Comparison of ENCODE assay signal across 16 cellular contexts in genomic region chrX:47481160-47481559, GRCh38. TPM values are rescaled to one million over a fixed set of nuclear protein-coding genes. Genes with fewer than 3 reads are reported as not detected.
DNase-seq lines count a peak whose midpoint lies in the region; ATAC-seq and TF ChIP-seq lines count a peak whose summit lies in the region.
"Had no signal": no experiment of that assay in that cellular context is flagged by ENCODE, and none has a peak within 500 bp of the region (broad histone marks: within the 10 kb centered on the region; RNA-seq: fewer than 3 reads in every experiment).

No MANE protein-coding gene starts in this region.

- H3K27me3 Mint-ChIP-seq in activated T-cell treated with anti-CD3 and anti-CD28 coated beads, Interleukin-2, amount 50 U/mL, for 24 hours = peaks cover 14% of the 10 kb centered on the region
- H3K27me3 Mint-ChIP-seq in HFFc6 (ENCODE audit: insufficient read depth) = peaks cover 4% of the 10 kb centered on the region; the same call in 1 of the 2 replicates
- H3K27me3 Mint-ChIP-seq in activated naive CD8-positive, alpha-beta T cell = no peaks in the 10 kb centered on the region
- no peaks in the 10 kb centered on the region for H3K27me3 Mint-ChIP-seq in neural crest cell (ENCODE audit: low read depth)
- H3K27me3 Mint-ChIP-seq in stimulated activated naive B cell treated with anti-CD40 and anti-IgM and Interleukin-4, amounts not matched to agents 10 μg/mL and 1 μg/mL and 100 μg/mL, for 72 hours = peaks cover 0 to 4% of the 10 kb centered on the region in 2 donors

- H3K4me3 Mint-ChIP-seq in activated T-cell treated with anti-CD3 and anti-CD28 coated beads, Interleukin-2, amount 50 U/mL, for 24 hours = peak overlapping the region; percentile 80
- H3K4me3 Mint-ChIP-seq in HFFc6 = peak overlapping the region; percentile 90
- peak overlapping the region; percentile 98 for H3K4me3 Mint-ChIP-seq in activated naive CD8-positive, alpha-beta T cell
- H3K4me3 Mint-ChIP-seq in neural crest cell = peak overlapping the region; percentile 90
- H3K4me3 Mint-ChIP-seq in stimulated activated naive B cell treated with anti-CD40 and anti-IgM and Interleukin-4, amounts not matched to agents 10 μg/mL and 1 μg/mL and 100 μg/mL, for 72 hours = peak overlapping the region in 1 of 2 donors; percentile 16

- H3K27ac Mint-ChIP-seq in activated T-cell treated with anti-CD3 and anti-CD28 coated beads, Interleukin-2, amount 50 U/mL, for 24 hours = peak overlapping the region; percentile 17
- H3K27ac Mint-ChIP-seq in HFFc6 = no peak overlapping the region; the same call in 1 of the 2 replicates
- H3K27ac Mint-ChIP-seq in activated naive CD8-positive, alpha-beta T cell = no peak overlapping the region
- no peak overlapping the region for H3K27ac Mint-ChIP-seq in neural crest cell (ENCODE audit: unreplicated experiment)
- H3K27ac Mint-ChIP-seq in stimulated activated naive B cell treated with anti-CD40 and anti-IgM and Interleukin-4, amounts not matched to agents 10 μg/mL and 1 μg/mL and 100 μg/mL, for 72 hours = no peak overlapping the region

- peaks cover 16% of the 10 kb centered on the region for H3K36me3 Mint-ChIP-seq in activated T-cell treated with anti-CD3 and anti-CD28 coated beads, Interleukin-2, amount 50 U/mL, for 24 hours (ENCODE audit: low read depth)
- H3K36me3 Mint-ChIP-seq in HFFc6 (ENCODE audit: low read depth) = peaks cover 4% of the 10 kb centered on the region; the same call in 1 of the 2 replicates
- no peaks in the 10 kb centered on the region for H3K36me3 Mint-ChIP-seq in activated naive CD8-positive, alpha-beta T cell
- peaks cover 3% of the 10 kb centered on the region for H3K36me3 Mint-ChIP-seq in neural crest cell (ENCODE audit: low read depth)
- H3K36me3 Mint-ChIP-seq in stimulated activated naive B cell treated with anti-CD40 and anti-IgM and Interleukin-4, amounts not matched to agents 10 μg/mL and 1 μg/mL and 100 μg/mL, for 72 hours = peaks cover 4 to 13% of the 10 kb centered on the region in 2 donors

- peaks cover 41% of the 10 kb centered on the region for H3K4me1 Mint-ChIP-seq in activated T-cell treated with anti-CD3 and anti-CD28 coated beads, Interleukin-2, amount 50 U/mL, for 24 hours (ENCODE audit: low read depth)
- peaks cover 42% of the 10 kb centered on the region for H3K4me1 Mint-ChIP-seq in HFFc6 (ENCODE audit: low read depth)
- H3K4me1 Mint-ChIP-seq in activated naive CD8-positive, alpha-beta T cell (ENCODE audit: low read depth) = peaks cover 39% of the 10 kb centered on the region
- H3K4me1 Mint-ChIP-seq in neural crest cell = peaks cover 25% of the 10 kb centered on the region
- peaks cover 18 to 33% of the 10 kb centered on the region in 2 donors for H3K4me1 Mint-ChIP-seq in stimulated activated naive B cell treated with anti-CD40 and anti-IgM and Interleukin-4, amounts not matched to agents 10 μg/mL and 1 μg/mL and 100 μg/mL, for 72 hours

- no peak for ATAC-seq in stimulated activated naive B cell treated with anti-CD40 and anti-IgM and Interleukin-4, amounts not matched to agents 10 μg/mL and 1 μg/mL and 100 μg/mL, for 72 hours (replicated peaks)
- ATAC-seq: gastroesophageal sphincter, upper lobe of right lung had no signal

- no peaks in the 10 kb centered on the region for H3K9me3 Mint-ChIP-seq in activated T-cell treated with anti-CD3 and anti-CD28 coated beads, Interleukin-2, amount 50 U/mL, for 24 hours
- H3K9me3 Mint-ChIP-seq in HFFc6 (no peaks in the 10 kb centered on the region), neural crest cell (no peaks in the 10 kb centered on the region)
- no peaks in the 10 kb centered on the region for H3K9me3 Mint-ChIP-seq in activated naive CD8-positive, alpha-beta T cell (ENCODE audit: low read depth)
- peaks cover 0 to 6% of the 10 kb centered on the region in 2 donors for H3K9me3 Mint-ChIP-seq in stimulated activated naive B cell treated with anti-CD40 and anti-IgM and Interleukin-4, amounts not matched to agents 10 μg/mL and 1 μg/mL and 100 μg/mL, for 72 hours

- TF ChIP-seq CTCF in HFFc6 (IDR thresholded peaks at IDR 0.05) = no peak
- no peak for TF ChIP-seq CTCF in neural crest cell (conservative IDR thresholded peaks at IDR 0.05)

- DNase-seq in activated T-cell treated with anti-CD3 and anti-CD28 coated beads, Interleukin-2, amount 50 U/mL, for 24 hours = no peak
- DNase-seq in activated T-cell treated with anti-CD3 and anti-CD28 coated beads, Interleukin-2, amount 50 U/mL, for 48 hours = no peak
- no peak for DNase-seq in HFFc6
- DNase-seq in neural crest cell (ENCODE audit: low read depth, low spot score) = no peak
- no peak for DNase-seq in stimulated activated naive B cell treated with anti-CD40 and anti-IgM and Interleukin-4, amounts not matched to agents 10 μg/mL and 1 μg/mL and 100 μg/mL, for 72 hours
- DNase-seq in NOMO-1 (lab: John Stamatoyannopoulos, UW; ENCODE audit: unreplicated experiment in 2 of 2) = no peak
- DNase-seq in NCI-H748 treated with DMSO at 0.1 percent for 48 hours (lab: John Stamatoyannopoulos, UW) = no peak
- DNase-seq: EL, islet precursor cell, MG63, NCI-H2081 treated with DMSO at 0.1 percent for 48 hours, NCI-H69, Right ventricle myocardium superior, upper lobe of right lung had no signal

RNA-seq across cellular contexts. Expression of gene ZNF41, which starts 1.9 kb away (rescaled TPM):
- total RNA-seq in HFFc6 (2021; fragmentation: NEBNext Ultra II Directional; extraction: Animal tissue kit (Norgen Biotek cat#: 25700)) = 1 to 10 TPM; 6.0 to 8.2 (median 6.7) TPM
- total RNA-seq in neural crest cell = 7.1 and 7.8 TPM in 2 replicates
